ENCODE assay signal across 2 cellular contexts in the genomic region with DNA sequence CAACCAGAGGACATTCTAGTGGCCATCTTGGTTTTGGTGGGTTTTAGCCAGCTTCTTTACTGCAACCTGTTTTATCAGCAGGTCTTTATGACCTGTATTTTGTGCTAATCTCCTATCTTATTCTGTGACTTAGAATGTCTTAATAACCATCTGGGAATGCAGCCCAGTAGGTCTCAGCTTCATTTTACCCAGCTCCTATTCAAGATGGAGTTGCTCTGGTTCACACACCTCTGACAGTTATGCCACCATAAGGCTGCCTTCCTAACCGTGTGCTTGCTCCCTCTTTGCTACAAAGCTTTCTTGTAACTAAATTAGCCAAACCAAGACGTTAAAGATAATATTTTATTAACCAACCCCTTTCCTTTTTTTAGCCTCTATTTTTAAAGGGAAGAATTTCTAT.
A peak's percentile ranks its signal among the peaks of the same experiment; 100 is the strongest.
TF ChIP-seq lines count a peak whose summit lies in the region.
"Not testable (repeated sequence)": the region's sequence is repeated elsewhere in the genome, so short reads cannot be mapped to it uniquely, and the experiment has no call there.

No MANE protein-coding gene starts in this region.

TF ChIP-seq in WTC11, 78 proteins besides CTCF, POLR2A, EP300 and RAD21:
- 0 out of 2 replicates have a peak, but pooled peaks have one; percentile 71 for TF ChIP-seq MXD4 (CRISPR knock-in tag; IDR thresholded peaks at IDR 0.05; ENCODE audit: borderline replicate concordance)

TF ChIP-seq in K562, 482 proteins besides CTCF, POLR2A, EP300 and RAD21:
- TF ChIP-seq PTTG1 (tag; IDR thresholded peaks at IDR 0.05; ENCODE audit: low read depth) (peak; percentile 87), MEF2D (tag; conservative IDR thresholded peaks at IDR 0.05; ENCODE audit: low read depth) (peak; percentile 66; the same call in 1 of the 2 replicates), PTRF (tag; IDR thresholded peaks at IDR 0.05) (peak; percentile 79), DDX20 (tag; IDR thresholded peaks at IDR 0.05; ENCODE audit: low read depth) (peak; percentile 79; the same call in 1 of the 2 replicates), NR4A1 (tag; IDR thresholded peaks at IDR 0.05) (peak; percentile 74), ZNF311 (CRISPR knock-in tag; IDR thresholded peaks at IDR 0.05) (peak; percentile 84), SMAD4 (CRISPR knock-in tag; conservative IDR thresholded peaks at IDR 0.05) (peak; percentile 73), E2F3 (CRISPR knock-in tag; IDR thresholded peaks at IDR 0.05) (peak; percentile 32; the same call in 1 of the 2 replicates), HDAC8 (tag; IDR thresholded peaks at IDR 0.05) (0 out of 2 replicates have a peak, but pooled peaks have one; percentile 37), KLF6 (CRISPR knock-in tag; IDR thresholded peaks at IDR 0.05; ENCODE audit: borderline replicate concordance) (peak; percentile 49; the same call in 1 of the 2 replicates), TAF7 (tag; IDR thresholded peaks at IDR 0.05) (0 out of 2 replicates have a peak, but pooled peaks have one; percentile 23), NR2C1 (tag; IDR thresholded peaks at IDR 0.05) (peak; percentile 69), SMAD3 (CRISPR knock-in tag; conservative IDR thresholded peaks at IDR 0.05) (0 out of 2 replicates have a peak, but pooled peaks have one; percentile 46), CXXC5 (CRISPR knock-in tag; IDR thresholded peaks at IDR 0.05) (peak; percentile 64), GTF2A2 (tag; IDR thresholded peaks at IDR 0.05) (0 out of 2 replicates have a peak, but pooled peaks have one; percentile 28), ZNF668 (CRISPR knock-in tag; IDR thresholded peaks at IDR 0.05) (peak; percentile 71; the same call in 1 of the 2 replicates), BACH1 (tag; IDR thresholded peaks at IDR 0.05) (peak; percentile 23; the same call in 1 of the 2 replicates), ZNF583 (CRISPR knock-in tag; IDR thresholded peaks at IDR 0.05) (peak; percentile 77; the same call in 1 of the 2 replicates), DMBX1 (CRISPR knock-in tag; IDR thresholded peaks at IDR 0.05; ENCODE audit: borderline replicate concordance) (peak; percentile 81), ZNF41 (CRISPR knock-in tag; conservative IDR thresholded peaks at IDR 0.05) (peak; percentile 71; the same call in 1 of the 2 replicates)
- TF ChIP-seq, protein P1, sequence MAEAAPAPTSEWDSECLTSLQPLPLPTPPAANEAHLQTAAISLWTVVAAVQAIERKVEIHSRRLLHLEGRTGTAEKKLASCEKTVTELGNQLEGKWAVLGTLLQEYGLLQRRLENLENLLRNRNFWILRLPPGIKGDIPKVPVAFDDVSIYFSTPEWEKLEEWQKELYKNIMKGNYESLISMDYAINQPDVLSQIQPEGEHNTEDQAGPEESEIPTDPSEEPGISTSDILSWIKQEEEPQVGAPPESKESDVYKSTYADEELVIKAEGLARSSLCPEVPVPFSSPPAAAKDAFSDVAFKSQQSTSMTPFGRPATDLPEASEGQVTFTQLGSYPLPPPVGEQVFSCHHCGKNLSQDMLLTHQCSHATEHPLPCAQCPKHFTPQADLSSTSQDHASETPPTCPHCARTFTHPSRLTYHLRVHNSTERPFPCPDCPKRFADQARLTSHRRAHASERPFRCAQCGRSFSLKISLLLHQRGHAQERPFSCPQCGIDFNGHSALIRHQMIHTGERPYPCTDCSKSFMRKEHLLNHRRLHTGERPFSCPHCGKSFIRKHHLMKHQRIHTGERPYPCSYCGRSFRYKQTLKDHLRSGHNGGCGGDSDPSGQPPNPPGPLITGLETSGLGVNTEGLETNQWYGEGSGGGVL (CRISPR knock-in tag; IDR thresholded peaks at IDR 0.05): 0 out of 2 replicates have a peak, but pooled peaks have one; percentile 27
- TF ChIP-seq, protein P2, sequence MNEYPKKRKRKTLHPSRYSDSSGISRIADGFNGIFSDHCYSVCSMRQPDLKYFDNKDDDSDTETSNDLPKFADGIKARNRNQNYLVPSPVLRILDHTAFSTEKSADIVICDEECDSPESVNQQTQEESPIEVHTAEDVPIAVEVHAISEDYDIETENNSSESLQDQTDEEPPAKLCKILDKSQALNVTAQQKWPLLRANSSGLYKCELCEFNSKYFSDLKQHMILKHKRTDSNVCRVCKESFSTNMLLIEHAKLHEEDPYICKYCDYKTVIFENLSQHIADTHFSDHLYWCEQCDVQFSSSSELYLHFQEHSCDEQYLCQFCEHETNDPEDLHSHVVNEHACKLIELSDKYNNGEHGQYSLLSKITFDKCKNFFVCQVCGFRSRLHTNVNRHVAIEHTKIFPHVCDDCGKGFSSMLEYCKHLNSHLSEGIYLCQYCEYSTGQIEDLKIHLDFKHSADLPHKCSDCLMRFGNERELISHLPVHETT (CRISPR knock-in tag; conservative IDR thresholded peaks at IDR 0.05 in 1 of 2, IDR thresholded peaks at IDR 0.05 in 1 of 2): peak in 1 of 2 experiments; percentile 58; a peak in 2 of 4 replicates
- TF ChIP-seq, protein P3, sequence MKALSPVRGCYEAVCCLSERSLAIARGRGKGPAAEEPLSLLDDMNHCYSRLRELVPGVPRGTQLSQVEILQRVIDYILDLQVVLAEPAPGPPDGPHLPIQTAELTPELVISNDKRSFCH (CRISPR knock-in tag; IDR thresholded peaks at IDR 0.05): not testable (repeated sequence)
- TF ChIP-seq, protein P3 (tag; IDR thresholded peaks at IDR 0.05): peak; percentile 88
- not testable (repeated sequence) for TF ChIP-seq NR4A1 (CRISPR knock-in tag; IDR thresholded peaks at IDR 0.05); NR2C1 (IDR thresholded peaks at IDR 0.05)
- TF ChIP-seq, protein P4, sequence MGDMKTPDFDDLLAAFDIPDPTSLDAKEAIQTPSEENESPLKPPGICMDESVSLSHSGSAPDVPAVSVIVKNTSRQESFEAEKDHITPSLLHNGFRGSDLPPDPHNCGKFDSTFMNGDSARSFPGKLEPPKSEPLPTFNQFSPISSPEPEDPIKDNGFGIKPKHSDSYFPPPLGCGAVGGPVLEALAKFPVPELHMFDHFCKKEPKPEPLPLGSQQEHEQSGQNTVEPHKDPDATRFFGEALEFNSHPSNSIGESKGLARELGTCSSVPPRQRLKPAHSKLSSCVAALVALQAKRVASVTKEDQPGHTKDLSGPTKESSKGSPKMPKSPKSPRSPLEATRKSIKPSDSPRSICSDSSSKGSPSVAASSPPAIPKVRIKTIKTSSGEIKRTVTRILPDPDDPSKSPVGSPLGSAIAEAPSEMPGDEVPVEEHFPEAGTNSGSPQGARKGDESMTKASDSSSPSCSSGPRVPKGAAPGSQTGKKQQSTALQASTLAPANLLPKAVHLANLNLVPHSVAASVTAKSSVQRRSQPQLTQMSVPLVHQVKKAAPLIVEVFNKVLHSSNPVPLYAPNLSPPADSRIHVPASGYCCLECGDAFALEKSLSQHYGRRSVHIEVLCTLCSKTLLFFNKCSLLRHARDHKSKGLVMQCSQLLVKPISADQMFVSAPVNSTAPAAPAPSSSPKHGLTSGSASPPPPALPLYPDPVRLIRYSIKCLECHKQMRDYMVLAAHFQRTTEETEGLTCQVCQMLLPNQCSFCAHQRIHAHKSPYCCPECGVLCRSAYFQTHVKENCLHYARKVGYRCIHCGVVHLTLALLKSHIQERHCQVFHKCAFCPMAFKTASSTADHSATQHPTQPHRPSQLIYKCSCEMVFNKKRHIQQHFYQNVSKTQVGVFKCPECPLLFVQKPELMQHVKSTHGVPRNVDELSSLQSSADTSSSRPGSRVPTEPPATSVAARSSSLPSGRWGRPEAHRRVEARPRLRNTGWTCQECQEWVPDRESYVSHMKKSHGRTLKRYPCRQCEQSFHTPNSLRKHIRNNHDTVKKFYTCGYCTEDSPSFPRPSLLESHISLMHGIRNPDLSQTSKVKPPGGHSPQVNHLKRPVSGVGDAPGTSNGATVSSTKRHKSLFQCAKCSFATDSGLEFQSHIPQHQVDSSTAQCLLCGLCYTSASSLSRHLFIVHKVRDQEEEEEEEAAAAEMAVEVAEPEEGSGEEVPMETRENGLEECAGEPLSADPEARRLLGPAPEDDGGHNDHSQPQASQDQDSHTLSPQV (IDR thresholded peaks at IDR 0.05): peak; percentile 84
- TF ChIP-seq, protein P5, sequence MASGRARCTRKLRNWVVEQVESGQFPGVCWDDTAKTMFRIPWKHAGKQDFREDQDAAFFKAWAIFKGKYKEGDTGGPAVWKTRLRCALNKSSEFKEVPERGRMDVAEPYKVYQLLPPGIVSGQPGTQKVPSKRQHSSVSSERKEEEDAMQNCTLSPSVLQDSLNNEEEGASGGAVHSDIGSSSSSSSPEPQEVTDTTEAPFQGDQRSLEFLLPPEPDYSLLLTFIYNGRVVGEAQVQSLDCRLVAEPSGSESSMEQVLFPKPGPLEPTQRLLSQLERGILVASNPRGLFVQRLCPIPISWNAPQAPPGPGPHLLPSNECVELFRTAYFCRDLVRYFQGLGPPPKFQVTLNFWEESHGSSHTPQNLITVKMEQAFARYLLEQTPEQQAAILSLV (tag; IDR thresholded peaks at IDR 0.05): peak; percentile 52; the same call in 1 of the 2 replicates
- TF ChIP-seq, protein P6, sequence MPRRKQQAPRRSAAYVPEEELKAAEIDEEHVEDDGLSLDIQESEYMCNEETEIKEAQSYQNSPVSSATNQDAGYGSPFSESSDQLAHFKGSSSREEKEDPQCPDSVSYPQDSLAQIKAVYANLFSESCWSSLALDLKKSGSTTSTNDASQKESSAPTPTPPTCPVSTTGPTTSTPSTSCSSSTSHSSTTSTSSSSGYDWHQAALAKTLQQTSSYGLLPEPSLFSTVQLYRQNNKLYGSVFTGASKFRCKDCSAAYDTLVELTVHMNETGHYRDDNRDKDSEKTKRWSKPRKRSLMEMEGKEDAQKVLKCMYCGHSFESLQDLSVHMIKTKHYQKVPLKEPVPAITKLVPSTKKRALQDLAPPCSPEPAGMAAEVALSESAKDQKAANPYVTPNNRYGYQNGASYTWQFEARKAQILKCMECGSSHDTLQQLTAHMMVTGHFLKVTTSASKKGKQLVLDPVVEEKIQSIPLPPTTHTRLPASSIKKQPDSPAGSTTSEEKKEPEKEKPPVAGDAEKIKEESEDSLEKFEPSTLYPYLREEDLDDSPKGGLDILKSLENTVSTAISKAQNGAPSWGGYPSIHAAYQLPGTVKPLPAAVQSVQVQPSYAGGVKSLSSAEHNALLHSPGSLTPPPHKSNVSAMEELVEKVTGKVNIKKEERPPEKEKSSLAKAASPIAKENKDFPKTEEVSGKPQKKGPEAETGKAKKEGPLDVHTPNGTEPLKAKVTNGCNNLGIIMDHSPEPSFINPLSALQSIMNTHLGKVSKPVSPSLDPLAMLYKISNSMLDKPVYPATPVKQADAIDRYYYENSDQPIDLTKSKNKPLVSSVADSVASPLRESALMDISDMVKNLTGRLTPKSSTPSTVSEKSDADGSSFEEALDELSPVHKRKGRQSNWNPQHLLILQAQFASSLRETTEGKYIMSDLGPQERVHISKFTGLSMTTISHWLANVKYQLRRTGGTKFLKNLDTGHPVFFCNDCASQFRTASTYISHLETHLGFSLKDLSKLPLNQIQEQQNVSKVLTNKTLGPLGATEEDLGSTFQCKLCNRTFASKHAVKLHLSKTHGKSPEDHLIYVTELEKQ (CRISPR knock-in tag; IDR thresholded peaks at IDR 0.05): peak; percentile 60; the same call in 1 of the 2 replicates
- TF ChIP-seq, protein P7, sequence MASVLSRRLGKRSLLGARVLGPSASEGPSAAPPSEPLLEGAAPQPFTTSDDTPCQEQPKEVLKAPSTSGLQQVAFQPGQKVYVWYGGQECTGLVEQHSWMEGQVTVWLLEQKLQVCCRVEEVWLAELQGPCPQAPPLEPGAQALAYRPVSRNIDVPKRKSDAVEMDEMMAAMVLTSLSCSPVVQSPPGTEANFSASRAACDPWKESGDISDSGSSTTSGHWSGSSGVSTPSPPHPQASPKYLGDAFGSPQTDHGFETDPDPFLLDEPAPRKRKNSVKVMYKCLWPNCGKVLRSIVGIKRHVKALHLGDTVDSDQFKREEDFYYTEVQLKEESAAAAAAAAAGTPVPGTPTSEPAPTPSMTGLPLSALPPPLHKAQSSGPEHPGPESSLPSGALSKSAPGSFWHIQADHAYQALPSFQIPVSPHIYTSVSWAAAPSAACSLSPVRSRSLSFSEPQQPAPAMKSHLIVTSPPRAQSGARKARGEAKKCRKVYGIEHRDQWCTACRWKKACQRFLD (CRISPR knock-in tag; IDR thresholded peaks at IDR 0.05): peak; percentile 65
- TF ChIP-seq, protein P8, sequence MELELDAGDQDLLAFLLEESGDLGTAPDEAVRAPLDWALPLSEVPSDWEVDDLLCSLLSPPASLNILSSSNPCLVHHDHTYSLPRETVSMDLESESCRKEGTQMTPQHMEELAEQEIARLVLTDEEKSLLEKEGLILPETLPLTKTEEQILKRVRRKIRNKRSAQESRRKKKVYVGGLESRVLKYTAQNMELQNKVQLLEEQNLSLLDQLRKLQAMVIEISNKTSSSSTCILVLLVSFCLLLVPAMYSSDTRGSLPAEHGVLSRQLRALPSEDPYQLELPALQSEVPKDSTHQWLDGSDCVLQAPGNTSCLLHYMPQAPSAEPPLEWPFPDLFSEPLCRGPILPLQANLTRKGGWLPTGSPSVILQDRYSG (tag; conservative IDR thresholded peaks at IDR 0.05; ENCODE audit: low read depth): peak; percentile 72; the same call in 1 of the 2 replicates
- TF ChIP-seq, protein P9, sequence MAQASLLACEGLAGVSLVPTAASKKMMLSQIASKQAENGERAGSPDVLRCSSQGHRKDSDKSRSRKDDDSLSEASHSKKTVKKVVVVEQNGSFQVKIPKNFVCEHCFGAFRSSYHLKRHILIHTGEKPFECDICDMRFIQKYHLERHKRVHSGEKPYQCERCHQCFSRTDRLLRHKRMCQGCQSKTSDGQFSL (CRISPR knock-in tag; IDR thresholded peaks at IDR 0.05): not testable (repeated sequence)
- TF ChIP-seq, protein P9 (tag; IDR thresholded peaks at IDR 0.05): peak in 1 of 2 experiments; percentile 91; a peak in 2 of 4 replicates
